ENCODE assay signal across 18 cellular contexts in the genomic region with DNA sequence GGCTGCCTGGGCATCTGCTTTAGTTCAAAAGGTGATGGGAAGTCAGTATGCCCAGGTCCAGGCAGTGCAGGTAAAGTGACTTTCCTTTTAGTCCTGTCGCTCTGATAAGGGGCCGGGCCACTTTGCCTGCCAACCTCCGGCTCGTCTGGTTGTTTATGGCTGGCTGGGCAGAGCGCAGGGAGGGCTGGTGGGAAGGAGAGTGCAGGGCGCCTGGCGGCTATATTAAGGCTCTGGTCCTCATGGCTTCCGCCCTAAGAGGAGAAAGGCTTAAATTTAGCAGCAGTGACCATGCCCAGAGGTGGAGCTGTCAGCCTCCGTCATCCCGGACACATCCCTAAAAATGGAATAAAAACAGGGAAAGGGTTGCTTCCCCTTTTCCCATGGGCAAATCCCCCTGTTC. TPM values are rescaled to one million over a fixed set of nuclear protein-coding genes. Genes with fewer than 3 reads are reported as not detected.
A peak's percentile ranks its signal among the peaks of the same experiment; 100 is the strongest.
DNase-seq lines count a peak whose midpoint lies in the region; ATAC-seq and TF ChIP-seq lines count a peak whose summit lies in the region.
"Had no signal": no experiment of that assay in that cellular context is flagged by ENCODE, and none has a peak within 500 bp of the region (broad histone marks: within the 10 kb centered on the region; RNA-seq: fewer than 3 reads in every experiment).

No MANE protein-coding gene starts in this region.

- H3K27ac ChIP-seq in heart left ventricle (peak overlapping the region in 4 of 12 donors; percentile 19 to 54 (median 51)), uterus (peak overlapping the region; percentile 44 to 74)
- H3K27ac ChIP-seq: 22Rv1, BLaER1 had no signal

- H3K27me3 ChIP-seq in heart left ventricle (peaks cover 0 to 22% (median 4%) of the 10 kb centered on the region in 9 donors), uterus (no peaks in the 10 kb centered on the region)

- DNase-seq in DMS53 (lab: John Stamatoyannopoulos, UW), result peak; percentile 39
- no peak for DNase-seq in DMS53 treated with DMSO at 0.1 percent for 48 hours (lab: John Stamatoyannopoulos, UW; ENCODE audit: unreplicated experiment)
- DNase-seq in heart left ventricle, result peak in 4 of 5 donors; percentile 55 to 79 (median 62)
- DNase-seq in myocyte (ENCODE audit: low read depth), result peak; percentile 53
- no peak for DNase-seq in uterus
- no peak for DNase-seq in amniotic stem cell (lab: John Stamatoyannopoulos, UW)
- no peak for DNase-seq in T-helper 9 cell
- DNase-seq: CD8-positive, alpha-beta memory T cell; H7; MV-4-11; NCI-H1417 treated with DMSO at 0.1 percent for 48 hours; NCI-H2081; NCI-H524 treated with DMSO at 0.1 percent for 48 hours; SIG-M5 had no signal

- no peak overlapping the region for H3K4me3 ChIP-seq in heart left ventricle
- no peak overlapping the region for H3K4me3 ChIP-seq in uterus
- H3K4me3 ChIP-seq: BLaER1 had no signal

- peak; percentile 84 to 93 (median 86) for ATAC-seq in heart left ventricle
- no peak for ATAC-seq in HG02623 (IDR thresholded peaks at IDR 0.05; ENCODE audit: unreplicated experiment)

- intact Hi-C loops in heart left ventricle (cut with DNase I) (loop anchor here in 1 of 10 donors (1.0 kb wide), 1 partner anchor 14 kb away; a partner anchor contains a TSS), uterus (cut with DNase I; ENCODE audit: low total_unique reads) (no loop called here)

- TF ChIP-seq POLR2A in heart left ventricle (IDR thresholded peaks at IDR 0.05) (no peak), uterus (IDR thresholded peaks at IDR 0.05) (no peak)

- H3K4me1 ChIP-seq in heart left ventricle (peaks cover 0 to 14% (median 4%) of the 10 kb centered on the region in 12 donors), uterus (no peaks in the 10 kb centered on the region)

- H3K36me3 ChIP-seq in heart left ventricle (no peaks in the 10 kb centered on the region), uterus (no peaks in the 10 kb centered on the region)
- H3K36me3 ChIP-seq: BLaER1 had no signal

- no peak for TF ChIP-seq CTCF in heart left ventricle (IDR thresholded peaks at IDR 0.05)
- no peak for TF ChIP-seq CTCF in uterus (IDR thresholded peaks at IDR 0.05)

- H3K9me3 ChIP-seq in heart left ventricle (no peaks in the 10 kb centered on the region), uterus (no peaks in the 10 kb centered on the region)
- H3K9me3 ChIP-seq: BLaER1 had no signal

- 27 to 38% (median 33%) methylated on average over 10 of the region's 10 CpGs for WGBS in heart left ventricle, 4 donors

RNA-seq across cellular contexts. Expression of a gene that starts 14.6 kb away (rescaled TPM):
- 1 to 10 TPM in 4 of 9 donors, under 1 TPM in 5; 0.21 to 7.4 (median 0.83) TPM for total RNA-seq in heart left ventricle
- 1 to 10 TPM in 1 of 2 donors, under 1 TPM in 1; 0.98 to 1.6 TPM for polyA plus RNA-seq in heart left ventricle
- not detected in 2 replicates for total RNA-seq in myocyte
- not detected for polyA plus RNA-seq in myocyte (2012)
- 10 to 100 TPM in 1 of 4 donors, 1 to 10 TPM in 1, under 1 TPM in 1, not detected in 1; 0.26 to 17.8 (median 3.5) TPM for total RNA-seq in uterus
- total RNA-seq: CD8-positive, alpha-beta memory T cell; HT1080 had no signal
- polyA plus RNA-seq: CD8-positive, alpha-beta memory T cell had no signal

RNA-seq across cellular contexts. Expression of a gene that starts 33.8 kb away (rescaled TPM):
- total RNA-seq in heart left ventricle, result not detected
- polyA plus RNA-seq in heart left ventricle, result not detected
- 0.05 and 0.10 TPM in 2 replicates for total RNA-seq in myocyte
- not detected for polyA plus RNA-seq in myocyte (2012)
- total RNA-seq in uterus, result under 1 TPM in 1 of 4 donors, not detected in 3; 0.35 TPM
- total RNA-seq: CD8-positive, alpha-beta memory T cell; H7; HT1080 had no signal
- polyA plus RNA-seq: CD8-positive, alpha-beta memory T cell had no signal

RNA-seq across cellular contexts. Expression of a gene that starts 54.1 kb away (rescaled TPM):
- total RNA-seq in heart left ventricle, result 10 to 100 TPM in 2 of 9 donors, 1 to 10 TPM in 7; 6.1 to 12.0 (median 8.8) TPM
- 10 to 100 TPM in 1 of 2 donors, 1 to 10 TPM in 1; 2.9 to 10.7 TPM for polyA plus RNA-seq in heart left ventricle
- total RNA-seq in myocyte, result 3.8 and 4.4 TPM in 2 replicates
- 4.1 TPM for polyA plus RNA-seq in myocyte (2012)
- total RNA-seq in uterus, result 10 to 100 TPM in 1 of 4 donors, 1 to 10 TPM in 2, under 1 TPM in 1; 0.29 to 10.6 (median 2.6) TPM

Comparison
In these comparisons a context has a peak if more than half of its experiments do, and no peak if none do; other contexts are left out.
1. DNase-seq: peak in DMS53 (single experiment), heart left ventricle (4 of 5) and myocyte (single experiment); none in DMS53 treated with DMSO at 0.1 percent for 48 hours (single experiment), uterus (0 of 2), amniotic stem cell (single experiment) and T-helper 9 cell (single experiment).